In the genomic region with DNA sequence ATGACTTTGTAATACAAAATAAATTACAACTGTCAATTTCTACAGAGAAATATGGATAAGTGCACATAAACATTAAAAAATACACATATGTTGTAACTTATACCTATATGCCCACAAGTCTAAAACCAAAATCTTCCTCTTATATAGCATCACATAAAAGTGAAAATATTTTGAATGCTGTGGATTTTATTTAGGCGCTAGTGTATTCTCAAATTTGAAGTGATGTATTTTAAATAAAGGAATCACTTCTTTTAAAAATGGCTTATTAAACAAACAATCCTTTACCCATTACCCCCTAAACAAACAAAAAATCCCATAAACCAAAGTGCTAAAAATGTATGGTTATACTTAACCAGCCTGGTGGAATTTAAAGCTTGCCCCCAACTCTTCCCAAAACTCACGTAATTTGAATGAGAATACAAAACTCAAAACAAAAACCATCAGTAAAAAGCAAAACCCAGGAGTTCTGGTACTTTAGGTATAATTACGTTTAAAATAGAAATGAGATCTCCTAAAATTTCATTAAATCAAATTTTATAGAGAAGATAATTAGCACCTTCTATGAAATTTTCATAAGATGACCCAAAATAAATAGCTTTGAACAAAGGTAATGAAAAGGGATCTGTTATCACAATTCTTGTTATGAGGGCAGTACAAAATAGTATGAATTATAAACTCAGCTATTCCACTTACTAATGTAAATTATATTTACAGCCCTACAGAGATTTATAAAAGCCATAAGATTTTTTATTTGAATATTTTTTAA, we compare ENCODE assay signal across 9 cellular contexts.
DNase-seq lines count a peak whose midpoint lies in the region; ATAC-seq and TF ChIP-seq lines count a peak whose summit lies in the region.
"Had no signal": no experiment of that assay in that cellular context is flagged by ENCODE, and none has a peak within 500 bp of the region (broad histone marks: within the 10 kb centered on the region; RNA-seq: fewer than 3 reads in every experiment).

No MANE protein-coding gene starts in this region.

- peak overlapping the region; percentile 93 for H3K27ac ChIP-seq in CD4-positive, CD25-positive, alpha-beta regulatory T cell (ENCODE audit: insufficient read depth, low read length, poor library complexity, severe bottlenecking)
- H3K27ac ChIP-seq in KMS-11: peak overlapping the region; percentile 95

- CTCF ChIA-PET in MCF 10A (lab: Yijun Ruan, JAX): interaction anchor here (0.8 to 1.8 kb wide), 6 partner anchors 45 to 994 kb away, joined by 3 to 6 read pairs (median 4); partner anchors contain the start of gene TRIM13

- peak overlapping the region in 2 of 3 donors; percentile 82 to 89 for H3K27ac Mint-ChIP-seq in CD4-positive, CD25-positive, alpha-beta regulatory T cell
- H3K27ac Mint-ChIP-seq in MCF 10A (ENCODE audit: low read depth, unreplicated experiment): peak overlapping the region; percentile 99
- no peak overlapping the region for H3K27ac Mint-ChIP-seq in neural crest cell (ENCODE audit: unreplicated experiment)

- H3K79me2 ChIP-seq in KMS-11 (ENCODE audit: insufficient read depth, low read depth): peaks cover 87% of the 10 kb centered on the region

- peak overlapping the region; percentile 91 for H3K4me2 ChIP-seq in KMS-11

- no peaks in the 10 kb centered on the region for H3K27me3 ChIP-seq in CD4-positive, CD25-positive, alpha-beta regulatory T cell (ENCODE audit: control insufficient read depth, insufficient read depth, low read length)
- H3K27me3 ChIP-seq in KMS-11 (ENCODE audit: insufficient read depth, low read depth): no peaks in the 10 kb centered on the region

- no TSS peak for BruUV-seq in MCF 10A (replicated peaks; lab: Mats Ljungman, UMichigan)

- H3K36me3 Mint-ChIP-seq in CD4-positive, CD25-positive, alpha-beta regulatory T cell: peaks cover 4% of the 10 kb centered on the region
- peaks cover 32% of the 10 kb centered on the region for H3K36me3 Mint-ChIP-seq in MCF 10A (ENCODE audit: insufficient read depth, unreplicated experiment)
- H3K36me3 Mint-ChIP-seq in neural crest cell (ENCODE audit: low read depth): peaks cover 3% of the 10 kb centered on the region

- H2AFZ ChIP-seq in KMS-11 (ENCODE audit: low read depth): no peak overlapping the region

- peak overlapping the region; percentile 95 to 100 (median 98) for H3K4me3 Mint-ChIP-seq in CD4-positive, CD25-positive, alpha-beta regulatory T cell
- H3K4me3 Mint-ChIP-seq in MCF 10A (ENCODE audit: unreplicated experiment) (peak overlapping the region; percentile 97), neural crest cell (peak overlapping the region; percentile 100)

- H3K9me3 ChIP-seq in CD4-positive, CD25-positive, alpha-beta regulatory T cell (ENCODE audit: control insufficient read depth in 2 of 2, low read length in 2 of 2): no peaks in the 10 kb centered on the region

- peaks cover 60% of the 10 kb centered on the region for H4K20me1 ChIP-seq in KMS-11 (ENCODE audit: insufficient read depth)

- no peaks in the 10 kb centered on the region for H3K36me3 ChIP-seq in CD4-positive, CD25-positive, alpha-beta regulatory T cell (ENCODE audit: control insufficient read depth, insufficient read depth, low read length)
- peaks cover 3% of the 10 kb centered on the region; the same call in 1 of the 2 replicates for H3K36me3 ChIP-seq in KMS-11 (ENCODE audit: insufficient read depth)

- DNase-seq in CD4-positive, CD25-positive, alpha-beta regulatory T cell: no peak
- DNase-seq in MCF 10A (ENCODE audit: unreplicated experiment): peak; percentile 30
- no peak for DNase-seq in neural crest cell (ENCODE audit: low read depth, low spot score)
- DNase-seq in NCI-H524 treated with DMSO at 0.1 percent for 48 hours (lab: John Stamatoyannopoulos, UW): no peak
- DNase-seq: retina had no signal

- H3K4me3 ChIP-seq in CD4-positive, CD25-positive, alpha-beta regulatory T cell (ENCODE audit: low read depth, low read length): peak overlapping the region; percentile 98
- no peak overlapping the region for H3K4me3 ChIP-seq in KMS-11 (IDR thresholded peaks at IDR 0.05; ENCODE audit: insufficient read depth, low read depth, low read length)

- H3K4me1 Mint-ChIP-seq in CD4-positive, CD25-positive, alpha-beta regulatory T cell: peaks cover 19 to 60% (median 37%) of the 10 kb centered on the region in 4 donors
- H3K4me1 Mint-ChIP-seq in MCF 10A (ENCODE audit: insufficient read depth, unreplicated experiment): peaks cover 11% of the 10 kb centered on the region
- peaks cover 48% of the 10 kb centered on the region for H3K4me1 Mint-ChIP-seq in neural crest cell

- no peak for ATAC-seq in CD4-positive, CD25-positive, alpha-beta regulatory T cell (ENCODE audit: low read depth in 2 of 2)
- ATAC-seq in GM21576 (IDR thresholded peaks at IDR 0.05; ENCODE audit: unreplicated experiment) (no peak), GM18867 (IDR thresholded peaks at IDR 0.05; ENCODE audit: unreplicated experiment) (no peak), HG03097 (IDR thresholded peaks at IDR 0.05; ENCODE audit: low FRiP score, unreplicated experiment) (no peak)

- peaks cover 15% of the 10 kb centered on the region for H3K27me3 Mint-ChIP-seq in CD4-positive, CD25-positive, alpha-beta regulatory T cell
- no peaks in the 10 kb centered on the region for H3K27me3 Mint-ChIP-seq in MCF 10A (ENCODE audit: insufficient read depth, unreplicated experiment)
- H3K27me3 Mint-ChIP-seq in neural crest cell (ENCODE audit: low read depth): no peaks in the 10 kb centered on the region

- intact Hi-C loops in MCF 10A (cut with micrococcal nuclease): no loop called here

- POLR2A ChIA-PET in MCF 10A (lab: Yijun Ruan, JAX): interaction anchor here (0.6 to 21.3 kb wide), 14 partner anchors 9 to 833 kb away, joined by 3 to 429 read pairs (median 14); partner anchors contain the start of genes SPRYD7 and TRIM13

- peaks cover 53% of the 10 kb centered on the region for H3K4me1 ChIP-seq in CD4-positive, CD25-positive, alpha-beta regulatory T cell (ENCODE audit: control insufficient read depth, insufficient read depth, low read length, poor library complexity, severe bottlenecking)
- peaks cover 48% of the 10 kb centered on the region for H3K4me1 ChIP-seq in KMS-11 (ENCODE audit: low read depth, poor library complexity, severe bottlenecking)

- H3K9me3 Mint-ChIP-seq in CD4-positive, CD25-positive, alpha-beta regulatory T cell: peaks cover 0 to 5% (median 0%) of the 10 kb centered on the region in 7 donors
- H3K9me3 Mint-ChIP-seq in MCF 10A (ENCODE audit: unreplicated experiment) (no peaks in the 10 kb centered on the region), neural crest cell (no peaks in the 10 kb centered on the region)

- H3K9ac ChIP-seq in KMS-11: peak overlapping the region; percentile 98

- TF ChIP-seq CTCF in KMS-11 (conservative IDR thresholded peaks at IDR 0.05; ENCODE audit: low read depth, low read length) (no peak), MCF 10A (IDR thresholded peaks at IDR 0.05; ENCODE audit: unreplicated experiment) (no peak), neural crest cell (conservative IDR thresholded peaks at IDR 0.05) (no peak)
